ENCODE assay signal across 8 cellular contexts in genomic region chr17:38702166-38702899, GRCh38. TPM values are rescaled to one million over a fixed set of nuclear protein-coding genes. Genes with fewer than 3 reads are reported as not detected.
DNase-seq lines count a peak whose midpoint lies in the region; ATAC-seq and TF ChIP-seq lines count a peak whose summit lies in the region.

No MANE protein-coding gene starts in this region.

- H3K79me1 ChIP-seq in IMR-90 (ENCODE audit: low read depth in 1 of 2, low read length in 2 of 2): peaks cover 12 to 46% of the 10 kb centered on the region in 2 experiments; a peak in 3 of 4 replicates

- H2AFZ ChIP-seq in IMR-90 (replicated peaks; ENCODE audit: low read length, poor library complexity) (peak overlapping the region; percentile 94), fibroblast of lung (ENCODE audit: low read length) (peak overlapping the region; percentile 66)

- peak overlapping the region; percentile 83 for H3K27ac ChIP-seq in IMR-90 (ENCODE audit: insufficient read depth, low read length)
- H3K27ac ChIP-seq in Panc1 (ENCODE audit: low read length): peak overlapping the region; percentile 90
- H3K27ac ChIP-seq in fibroblast of lung (ENCODE audit: insufficient read depth, low read length): peak overlapping the region; percentile 70
- peak overlapping the region; percentile 97 for H3K27ac ChIP-seq in naive thymus-derived CD4-positive, alpha-beta T cell (ENCODE audit: low read depth, low read length)

- H2AK5ac ChIP-seq in IMR-90 (ENCODE audit: low read depth, low read length): peak overlapping the region; percentile 91

- H3K4ac ChIP-seq in IMR-90 (ENCODE audit: low read depth, low read length): peak overlapping the region; percentile 75

- POLR2A ChIA-PET in IMR-90 (lab: Charles Lee; ENCODE audit: unreplicated experiment): interaction anchor here (0.6 kb wide), 1 partner anchor 12 kb away, joined by 3 read pairs; no protein-coding TSS in a partner anchor
- POLR2A ChIA-PET in Panc1 (lab: Charles Lee): no interaction called here
- POLR2A ChIA-PET in naive thymus-derived CD4-positive, alpha-beta T cell (lab: Charles Lee): interaction anchor here (0.9 to 14.1 kb wide), 5 partner anchors 10 to 167 kb away, joined by 3 to 317 read pairs (median 3); partner anchors contain the start of gene LASP1

- H3K36me3 Mint-ChIP-seq in activated T-helper 17 cell treated with anti-CD3 and anti-CD28 coated beads, Interleukin-2, amount 50 U/mL, for 72 hours (ENCODE audit: low read depth): peaks cover 60% of the 10 kb centered on the region
- H3K36me3 Mint-ChIP-seq in naive thymus-derived CD4-positive, alpha-beta T cell: peaks cover 0 to 15% (median 0%) of the 10 kb centered on the region in 5 donors

- in situ Hi-C loops in IMR-90 (cut with MboI; ENCODE audit: low sequenced_read_pairs) (no loop called here), Panc1 (cut with HindIII; ENCODE audit: low pct_unique_long_range_greater_than_20kb, low sequenced_read_pairs) (no loop called here)

- DNase-seq in AG09309 (ENCODE audit: low read depth) (peak; percentile 18), IMR-90 (peak; percentile 81), Panc1 (ENCODE audit: low read depth, low spot score) (no peak), fibroblast of lung (ENCODE audit: low read depth in 2 of 2) (peak; percentile 82 to 83)
- peak; percentile 69 to 81 (median 75) for DNase-seq in naive thymus-derived CD4-positive, alpha-beta T cell
- DNase-seq in stimulated activated CD8-positive, alpha-beta memory T cell treated with anti-CD3 and anti-CD28 coated beads, Interleukin-7, amount 100 ng/mL, for 48 hours (ENCODE audit: extremely low read depth in 1 of 2, low read depth in 1 of 2): peak; percentile 69 to 70

- H4K20me1 ChIP-seq in IMR-90 (ENCODE audit: insufficient read depth, low read length) (peaks cover 12% of the 10 kb centered on the region; the same call in 1 of the 2 replicates), fibroblast of lung (ENCODE audit: control insufficient read depth, extremely low read depth, insufficient read depth, low read length) (no peaks in the 10 kb centered on the region)

- H3K4me1 ChIP-seq in IMR-90 (ENCODE audit: control insufficient read depth, insufficient read depth, low read length) (peaks cover 17% of the 10 kb centered on the region), Panc1 (ENCODE audit: control insufficient read depth, insufficient read depth, low read length) (peaks cover 10% of the 10 kb centered on the region), fibroblast of lung (ENCODE audit: control insufficient read depth, extremely low read depth, insufficient read depth, low read length) (peaks cover 9% of the 10 kb centered on the region)
- H3K4me1 ChIP-seq in naive thymus-derived CD4-positive, alpha-beta T cell (ENCODE audit: control insufficient read depth in 2 of 2, insufficient read depth in 2 of 2, low read length in 2 of 2): peaks cover 17 to 18% of the 10 kb centered on the region in 2 donors

- WGBS in IMR-90 (ENCODE audit: extremely low coverage in 2 of 2, insufficient read length in 1 of 2), 2 experiments: 1% methylated on average over 38 of the region's 79 CpGs; no CpG with 5 or more reads in 1 of the 2 experiments

- H4K5ac ChIP-seq in IMR-90 (ENCODE audit: low read depth, low read length): peak overlapping the region; percentile 93

- no peak overlapping the region for H2BK20ac ChIP-seq in IMR-90 (ENCODE audit: low read depth, low read length)

- H3K27me3 Mint-ChIP-seq in activated T-helper 17 cell treated with anti-CD3 and anti-CD28 coated beads, Interleukin-2, amount 50 U/mL, for 72 hours: no peaks in the 10 kb centered on the region
- no peaks in the 10 kb centered on the region for H3K27me3 Mint-ChIP-seq in naive thymus-derived CD4-positive, alpha-beta T cell

- H3K9ac ChIP-seq in IMR-90 (ENCODE audit: low read depth, low read length): peak overlapping the region; percentile 95
- H3K9ac ChIP-seq in fibroblast of lung (ENCODE audit: insufficient read depth, low read length): peak overlapping the region; percentile 63

- H3K27me3 ChIP-seq in IMR-90 (ENCODE audit: control insufficient read depth, insufficient read depth, low read length) (no peaks in the 10 kb centered on the region), Panc1 (ENCODE audit: control insufficient read depth, insufficient read depth, low read length) (no peaks in the 10 kb centered on the region), fibroblast of lung (ENCODE audit: control insufficient read depth, insufficient read depth, low read length) (no peaks in the 10 kb centered on the region)
- no peaks in the 10 kb centered on the region for H3K27me3 ChIP-seq in naive thymus-derived CD4-positive, alpha-beta T cell (ENCODE audit: control insufficient read depth in 2 of 2, insufficient read depth in 2 of 2, low read length in 2 of 2)

- H3K4me2 ChIP-seq in IMR-90 (ENCODE audit: low read depth, low read length) (peak overlapping the region; percentile 100), fibroblast of lung (ENCODE audit: extremely low read depth, insufficient read depth, low read length) (peak overlapping the region; percentile 91)

- no peaks in the 10 kb centered on the region for H3K9me3 Mint-ChIP-seq in activated T-helper 17 cell treated with anti-CD3 and anti-CD28 coated beads, Interleukin-2, amount 50 U/mL, for 72 hours
- H3K9me3 Mint-ChIP-seq in naive thymus-derived CD4-positive, alpha-beta T cell: peaks cover 0 to 2% (median 0%) of the 10 kb centered on the region in 11 donors

- no peaks in the 10 kb centered on the region for H3K36me3 ChIP-seq in IMR-90 (ENCODE audit: control insufficient read depth, insufficient read depth, low read length)
- H3K36me3 ChIP-seq in Panc1 (ENCODE audit: control insufficient read depth, insufficient read depth, low read length): no peaks in the 10 kb centered on the region; the same call in 1 of the 2 replicates
- no peaks in the 10 kb centered on the region for H3K36me3 ChIP-seq in fibroblast of lung (ENCODE audit: control insufficient read depth, insufficient read depth, low read length)
- peaks cover 0 to 6% (median 0%) of the 10 kb centered on the region in 3 experiments for H3K36me3 ChIP-seq in naive thymus-derived CD4-positive, alpha-beta T cell (ENCODE audit: control insufficient read depth in 2 of 3, insufficient read depth in 3 of 3, low read length in 3 of 3)

- H3K4me3 Mint-ChIP-seq in activated T-helper 17 cell treated with anti-CD3 and anti-CD28 coated beads, Interleukin-2, amount 50 U/mL, for 72 hours: peak overlapping the region; percentile 96
- H3K4me3 Mint-ChIP-seq in naive thymus-derived CD4-positive, alpha-beta T cell: peak overlapping the region; percentile 93 to 100 (median 97)

- H3K18ac ChIP-seq in IMR-90 (ENCODE audit: low read depth, low read length): peak overlapping the region; percentile 74

- peak overlapping the region; percentile 97 for H3K27ac Mint-ChIP-seq in activated T-helper 17 cell treated with anti-CD3 and anti-CD28 coated beads, Interleukin-2, amount 50 U/mL, for 72 hours
- peak overlapping the region; percentile 91 to 100 (median 98) for H3K27ac Mint-ChIP-seq in naive thymus-derived CD4-positive, alpha-beta T cell

- no peak overlapping the region for H2BK120ac ChIP-seq in IMR-90 (ENCODE audit: low read depth, low read length)

- H3K4me1 Mint-ChIP-seq in activated T-helper 17 cell treated with anti-CD3 and anti-CD28 coated beads, Interleukin-2, amount 50 U/mL, for 72 hours: peaks cover 35% of the 10 kb centered on the region
- peaks cover 26 to 56% (median 33%) of the 10 kb centered on the region in 7 donors for H3K4me1 Mint-ChIP-seq in naive thymus-derived CD4-positive, alpha-beta T cell

- no peak for TF ChIP-seq CTCF in AG09309 (IDR thresholded peaks at IDR 0.05; ENCODE audit: control insufficient read depth, insufficient read depth, low read depth, low read length, missing control alignments)
- TF ChIP-seq CTCF in IMR-90 (conservative IDR thresholded peaks at IDR 0.05; ENCODE audit: low read depth, low read length): no peak
- TF ChIP-seq CTCF in Panc1 (IDR thresholded peaks at IDR 0.05): no peak
- TF ChIP-seq CTCF in fibroblast of lung (conservative IDR thresholded peaks at IDR 0.05 in 1 of 2, IDR thresholded peaks at IDR 0.05 in 1 of 2; ENCODE audit: low read depth in 1 of 2, low read length in 2 of 2): no peak

- H2BK5ac ChIP-seq in IMR-90 (ENCODE audit: low read depth, low read length, poor library complexity, severe bottlenecking): peak overlapping the region; percentile 73

- peak overlapping the region; percentile 74 for H3K14ac ChIP-seq in IMR-90 (replicated peaks; ENCODE audit: low read depth, low read length)

- H4K91ac ChIP-seq in IMR-90 (ENCODE audit: insufficient read depth, low read depth, low read length): peak overlapping the region; percentile 26

- H3K56ac ChIP-seq in IMR-90 (ENCODE audit: extremely low read depth, insufficient read depth, low read length): peak overlapping the region; percentile 57

- H3K79me2 ChIP-seq in fibroblast of lung (ENCODE audit: control insufficient read depth, insufficient read depth, low read length): peaks cover 2% of the 10 kb centered on the region

- CTCF ChIA-PET in IMR-90 (lab: Yijun Ruan, JAX): no interaction called here
- CTCF ChIA-PET in Panc1 (lab: Charles Lee): no interaction called here
- CTCF ChIA-PET in naive thymus-derived CD4-positive, alpha-beta T cell (lab: Charles Lee): interaction anchor here (0.7 to 2.1 kb wide), 2 partner anchors 25 to 146 kb away, joined by 3 to 7 read pairs; no protein-coding TSS in a partner anchor

- TF ChIP-seq RAD21 in IMR-90 (IDR thresholded peaks at IDR 0.05; ENCODE audit: low read length): no peak

- H3K4me3 ChIP-seq in AG09309 (ENCODE audit: control insufficient read depth, low read depth, low read length): peak overlapping the region; percentile 55
- peak overlapping the region; percentile 95 for H3K4me3 ChIP-seq in IMR-90 (ENCODE audit: insufficient read depth, low read depth, low read length)
- peak overlapping the region; percentile 67 to 82 for H3K4me3 ChIP-seq in Panc1 (ENCODE audit: low read depth in 2 of 2, low read length in 2 of 2)
- peak overlapping the region; percentile 60 to 81 (median 68) for H3K4me3 ChIP-seq in fibroblast of lung (replicated peaks in 1 of 4; ENCODE audit: control extremely low read depth in 1 of 4, insufficient read depth in 1 of 4, low read depth in 3 of 4, low read length in 4 of 4)
- peak overlapping the region; percentile 70 for H3K4me3 ChIP-seq in naive thymus-derived CD4-positive, alpha-beta T cell (ENCODE audit: low read length)

- H4K8ac ChIP-seq in IMR-90 (ENCODE audit: low read depth in 2 of 2, low read length in 2 of 2): peak overlapping the region; percentile 93 to 96

- peak; percentile 27 for ATAC-seq in GM19023 (IDR thresholded peaks at IDR 0.05; ENCODE audit: unreplicated experiment)
- ATAC-seq in IMR-90 (ENCODE audit: low read depth): peak; percentile 72
- peak; percentile 73 for ATAC-seq in Panc1
- peak; percentile 8 for ATAC-seq in activated T-helper 17 cell treated with anti-CD3 and anti-CD28 coated beads, Interleukin-2, amount 50 U/mL, for 72 hours (replicated peaks)
- peak; percentile 60 for ATAC-seq in naive thymus-derived CD4-positive, alpha-beta T cell

- H3K9me3 ChIP-seq in IMR-90 (ENCODE audit: control insufficient read depth, insufficient read depth, low read length): no peaks in the 10 kb centered on the region
- no peaks in the 10 kb centered on the region for H3K9me3 ChIP-seq in Panc1 (ENCODE audit: control insufficient read depth, insufficient read depth, low read depth, low read length)
- no peaks in the 10 kb centered on the region for H3K9me3 ChIP-seq in fibroblast of lung (ENCODE audit: control insufficient read depth, insufficient read depth, low read depth, low read length)
- H3K9me3 ChIP-seq in naive thymus-derived CD4-positive, alpha-beta T cell (ENCODE audit: control insufficient read depth in 2 of 3, low read length in 3 of 3): no peaks in the 10 kb centered on the region

- peak overlapping the region; percentile 63; the same call in 1 of the 3 replicates for H2BK15ac ChIP-seq in IMR-90 (ENCODE audit: low read depth, low read length)

- BruUV-seq in IMR-90 (replicated peaks; lab: Mats Ljungman, UMichigan) (no TSS peak), Panc1 (replicated peaks; lab: Mats Ljungman, UMichigan) (no TSS peak)

- 0 out of 2 replicates have a peak, but pooled peaks have one; percentile 28 for TF ChIP-seq POLR2A in IMR-90 (IDR thresholded peaks at IDR 0.05; ENCODE audit: low read depth, low read length)

- intact Hi-C loops in IMR-90 (cut with micrococcal nuclease): loop anchor here (1.0 kb wide), 1 partner anchor 25 kb away; no protein-coding TSS in a partner anchor
- intact Hi-C loops in Panc1 (cut with micrococcal nuclease; ENCODE audit: unreplicated experiment): no loop called here
- intact Hi-C loops in naive thymus-derived CD4-positive, alpha-beta T cell (cut with micrococcal nuclease): loop anchor here (1.0 to 5.0 kb wide), 5 partner anchors 25 to 150 kb away; partner anchors contain the start of genes CISD3 (in 2 of the 2), PSMB3 (in 2 of the 2) and RPL23 (in 1 of the 2)

- dilution Hi-C loops in IMR-90 (cut with HindIII; ENCODE audit: low sequenced_read_pairs, unreplicated experiment): no loop called here

- H2AK9ac ChIP-seq in IMR-90 (replicated peaks; ENCODE audit: low read depth, low read length, poor library complexity): peak overlapping the region; percentile 95

- peaks cover 17% of the 10 kb centered on the region for H3K9me1 ChIP-seq in IMR-90 (ENCODE audit: insufficient read depth, low read length)

- peak overlapping the region; percentile 69 for H3K23ac ChIP-seq in IMR-90 (ENCODE audit: low read depth, low read length)

RNA-seq across cellular contexts. Expression of gene MLLT6, which starts 2.7 kb away (rescaled TPM):
- total RNA-seq in IMR-90 (2012; rRNA removed): 7.2 and 7.5 TPM in 2 replicates
- 21.2 and 22.7 TPM in 2 replicates for polyA plus RNA-seq in IMR-90 (2012; rRNA removed)
- 6.7 and 12.1 TPM in 2 replicates for polyA plus RNA-seq in IMR-90 (2012; cell fraction: cytosol; rRNA removed)
- polyA plus RNA-seq in IMR-90 (2012; cell fraction: nucleus; rRNA removed; ENCODE audit: low replicate concordance): 94.6 and 103 TPM in 2 replicates
- 50.6 TPM for total RNA-seq in Panc1 (2021; ENCODE audit: unreplicated experiment)
- 38.4 TPM for polyA plus RNA-seq in Panc1 (2012; ENCODE audit: insufficient read length)
- total RNA-seq in activated T-helper 17 cell treated with anti-CD3 and anti-CD28 coated beads, Interleukin-2, amount 50 U/mL, for 72 hours: 100 to 1,000 TPM; 232 to 395 TPM
- total RNA-seq in fibroblast of lung: 17.7 and 20.0 TPM in 2 replicates
- 14.3 and 15.4 TPM in 2 replicates for polyA plus RNA-seq in fibroblast of lung
- 14.2 and 18.2 TPM in 2 replicates for polyA plus RNA-seq in fibroblast of lung (2012)
- 17.6 and 34.5 TPM in 2 replicates for polyA minus RNA-seq in fibroblast of lung (ENCODE audit: low replicate concordance)
- 100 to 1,000 TPM; 287 to 533 (median 384) TPM for total RNA-seq in naive thymus-derived CD4-positive, alpha-beta T cell
- polyA plus RNA-seq in naive thymus-derived CD4-positive, alpha-beta T cell: 10 to 100 TPM; 10.2 to 11.7 TPM

RNA-seq across cellular contexts. Expression of gene EPOP, which starts 27.6 kb away (rescaled TPM):
- total RNA-seq in IMR-90 (2012; rRNA removed): 0.28 and 0.36 TPM in 2 replicates
- 0.80 and 0.82 TPM in 2 replicates for polyA plus RNA-seq in IMR-90 (2012; rRNA removed)
- polyA plus RNA-seq in IMR-90 (2012; cell fraction: cytosol; rRNA removed): 0.77 and 0.79 TPM in 2 replicates
- polyA plus RNA-seq in IMR-90 (2012; cell fraction: nucleus; rRNA removed; ENCODE audit: low replicate concordance): 0.49 and 0.57 TPM in 2 replicates
- total RNA-seq in Panc1 (2021; ENCODE audit: unreplicated experiment): 19.9 TPM
- polyA plus RNA-seq in Panc1 (2012; ENCODE audit: insufficient read length): 10.3 TPM
- total RNA-seq in activated T-helper 17 cell treated with anti-CD3 and anti-CD28 coated beads, Interleukin-2, amount 50 U/mL, for 72 hours: 10 to 100 TPM; 29.6 to 39.1 TPM
- total RNA-seq in fibroblast of lung: 0.26 and 0.33 TPM in 2 replicates
- polyA plus RNA-seq in fibroblast of lung: 0.14 and 0.24 TPM in 2 replicates
- polyA plus RNA-seq in fibroblast of lung (2012): 0.44 and 0.48 TPM in 2 replicates
- polyA minus RNA-seq in fibroblast of lung (ENCODE audit: low replicate concordance): 0.30 and 0.90 TPM in 2 replicates
- 10 to 100 TPM in 1 of 5 experiments, under 1 TPM in 4; 0.19 to 13.4 (median 0.34) TPM for total RNA-seq in naive thymus-derived CD4-positive, alpha-beta T cell
- polyA plus RNA-seq in naive thymus-derived CD4-positive, alpha-beta T cell: not detected

RNA-seq across cellular contexts. Expression of gene CISD3, which starts 27.8 kb away (rescaled TPM):
- total RNA-seq in IMR-90 (2012; rRNA removed): 1.3 and 1.4 TPM in 2 replicates
- polyA plus RNA-seq in IMR-90 (2012; rRNA removed): 14.1 and 20.3 TPM in 2 replicates
- 5.4 and 10.6 TPM in 2 replicates for polyA plus RNA-seq in IMR-90 (2012; cell fraction: cytosol; rRNA removed)
- 2.6 and 4.6 TPM in 2 replicates for polyA plus RNA-seq in IMR-90 (2012; cell fraction: nucleus; rRNA removed; ENCODE audit: low replicate concordance)
- total RNA-seq in Panc1 (2021; ENCODE audit: unreplicated experiment): 45.0 TPM
- 39.3 TPM for polyA plus RNA-seq in Panc1 (2012; ENCODE audit: insufficient read length)
- total RNA-seq in activated T-helper 17 cell treated with anti-CD3 and anti-CD28 coated beads, Interleukin-2, amount 50 U/mL, for 72 hours: 10 to 100 TPM; 36.1 to 57.3 TPM
- total RNA-seq in fibroblast of lung: 4.0 and 4.4 TPM in 2 replicates
- polyA plus RNA-seq in fibroblast of lung: 5.7 and 7.6 TPM in 2 replicates
- 26.6 and 36.9 TPM in 2 replicates for polyA plus RNA-seq in fibroblast of lung (2012)
- 14.4 and 14.9 TPM in 2 replicates for polyA minus RNA-seq in fibroblast of lung (ENCODE audit: low replicate concordance)
- 10 to 100 TPM in 3 of 5 experiments, 1 to 10 TPM in 2; 8.0 to 39.6 (median 12.9) TPM for total RNA-seq in naive thymus-derived CD4-positive, alpha-beta T cell
- 10 to 100 TPM; 33.0 to 39.0 TPM for polyA plus RNA-seq in naive thymus-derived CD4-positive, alpha-beta T cell

RNA-seq across cellular contexts. Expression of gene PCGF2, which starts 45.8 kb away (rescaled TPM):
- total RNA-seq in IMR-90 (2012; rRNA removed) (1.1 and 1.4 TPM in 2 replicates), Panc1 (2021; ENCODE audit: unreplicated experiment) (43.9 TPM), fibroblast of lung (2.3 and 4.0 TPM in 2 replicates)
- polyA plus RNA-seq in IMR-90 (2012; rRNA removed) (18.2 and 27.8 TPM in 2 replicates), fibroblast of lung (8.0 and 10.5 TPM in 2 replicates)
- 17.3 and 39.2 TPM in 2 replicates for polyA plus RNA-seq in IMR-90 (2012; cell fraction: cytosol; rRNA removed)
- 30.3 and 77.5 TPM in 2 replicates for polyA plus RNA-seq in IMR-90 (2012; cell fraction: nucleus; rRNA removed; ENCODE audit: low replicate concordance)
- 64.8 TPM for polyA plus RNA-seq in Panc1 (2012; ENCODE audit: insufficient read length)
- 1 to 10 TPM; 1.6 to 4.3 TPM for total RNA-seq in activated T-helper 17 cell treated with anti-CD3 and anti-CD28 coated beads, Interleukin-2, amount 50 U/mL, for 72 hours
- polyA plus RNA-seq in fibroblast of lung (2012): 35.7 and 39.0 TPM in 2 replicates
- polyA minus RNA-seq in fibroblast of lung (ENCODE audit: low replicate concordance): 34.4 and 47.9 TPM in 2 replicates
- total RNA-seq in naive thymus-derived CD4-positive, alpha-beta T cell: 1 to 10 TPM in 1 of 5 experiments, under 1 TPM in 1, not detected in 3; 0.34 to 2.7 TPM
- under 1 TPM in 1 of 2 donors, not detected in 1; 0.09 TPM for polyA plus RNA-seq in naive thymus-derived CD4-positive, alpha-beta T cell

RNA-seq across cellular contexts. Expression of gene PSMB3, which starts 50.2 kb away (rescaled TPM):
- total RNA-seq in IMR-90 (2012; rRNA removed) (510 and 828 TPM in 2 replicates), Panc1 (2021; ENCODE audit: unreplicated experiment) (233 TPM), fibroblast of lung (215 and 299 TPM in 2 replicates)
- polyA plus RNA-seq in IMR-90 (2012; rRNA removed) (480 and 525 TPM in 2 replicates), fibroblast of lung (210 and 334 TPM in 2 replicates)
- polyA plus RNA-seq in IMR-90 (2012; cell fraction: cytosol; rRNA removed): 600 and 763 TPM in 2 replicates
- polyA plus RNA-seq in IMR-90 (2012; cell fraction: nucleus; rRNA removed; ENCODE audit: low replicate concordance): 201 and 228 TPM in 2 replicates
- 236 TPM for polyA plus RNA-seq in Panc1 (2012; ENCODE audit: insufficient read length)
- total RNA-seq in activated T-helper 17 cell treated with anti-CD3 and anti-CD28 coated beads, Interleukin-2, amount 50 U/mL, for 72 hours: 100 to 1,000 TPM; 235 to 375 TPM
- polyA plus RNA-seq in fibroblast of lung (2012): 196 and 333 TPM in 2 replicates
- polyA minus RNA-seq in fibroblast of lung (ENCODE audit: low replicate concordance): 291 and 439 TPM in 2 replicates
- 100 to 1,000 TPM in 2 of 5 experiments, 10 to 100 TPM in 3; 60.8 to 287 (median 92.1) TPM for total RNA-seq in naive thymus-derived CD4-positive, alpha-beta T cell
- 100 to 1,000 TPM; 382 to 410 TPM for polyA plus RNA-seq in naive thymus-derived CD4-positive, alpha-beta T cell

Comparison
In these comparisons a context has a peak if more than half of its experiments do, and no peak if none do; other contexts are left out.
1. ATAC-seq: peak in every context shown above with its lines; median percentile 73 in Panc1; 72 in IMR-90; 60 in naive thymus-derived CD4-positive, alpha-beta T cell; 27 in GM19023; 8 in activated T-helper 17 cell treated with anti-CD3 and anti-CD28 coated beads, Interleukin-2, amount 50 U/mL, for 72 hours.